ENCODE assay signal across 10 cellular contexts in genomic region chr11:123429336-123429735, GRCh38. TPM values are rescaled to one million over a fixed set of nuclear protein-coding genes. Genes with fewer than 3 reads are reported as not detected.
DNase-seq lines count a peak whose midpoint lies in the region; ATAC-seq and TF ChIP-seq lines count a peak whose summit lies in the region.
"Had no signal": no experiment of that assay in that cellular context is flagged by ENCODE, and none has a peak within 500 bp of the region (broad histone marks: within the 10 kb centered on the region; RNA-seq: fewer than 3 reads in every experiment).

No MANE protein-coding gene starts in this region.

- H3K4me2 ChIP-seq in hepatocyte (peak overlapping the region; percentile 98), MM.1S (ENCODE audit: low read depth, low read length) (no peak overlapping the region)

- no peak for DNase-seq in stimulated activated naive CD8-positive, alpha-beta T cell treated with anti-CD3 and anti-CD28 coated beads, Interleukin-15, Interleukin-2, amounts not matched to agents 100 U/mL and 50 U/mL, for 24 hours
- DNase-seq in activated CD4-positive, alpha-beta memory T cell treated with anti-CD3 and anti-CD28 coated beads for 36 hours, result no peak
- no peak for DNase-seq in hepatocyte (ENCODE audit: low spot score)
- no peak for DNase-seq in stimulated activated CD8-positive, alpha-beta memory T cell treated with anti-CD3 and anti-CD28 coated beads, Interleukin-4, amount 100 ng/mL, for 48 hours
- DNase-seq in NK-92 (lab: John Stamatoyannopoulos, UW; ENCODE audit: unreplicated experiment), result no peak
- no peak for DNase-seq in MM.1S
- no peak for DNase-seq in WERI-Rb-1
- DNase-seq: OCI-M1, pancreas had no signal

- WGBS in hepatocyte (ENCODE audit: low lambda C conversion rate, missing lambda C conversion rate), result 87% methylated on average over 5 of the region's 5 CpGs

- H3K27ac Mint-ChIP-seq in stimulated activated naive CD8-positive, alpha-beta T cell treated with anti-CD3 and anti-CD28 coated beads, Interleukin-15, Interleukin-2, amounts not matched to agents 100 ng/mL and 50 ng/mL, for 24 hours, result peak overlapping the region; percentile 11
- H3K27ac Mint-ChIP-seq in activated CD4-positive, alpha-beta memory T cell treated with anti-CD3 and anti-CD28 coated beads for 36 hours, result peak overlapping the region; percentile 82

- H3K9me2 ChIP-seq in hepatocyte (replicated peaks; ENCODE audit: insufficient read depth), result no peaks in the 10 kb centered on the region
- H3K9me2 ChIP-seq in MM.1S (replicated peaks; ENCODE audit: insufficient read depth, low read length), result no peaks in the 10 kb centered on the region

- no peaks in the 10 kb centered on the region for H3F3A ChIP-seq in MM.1S (ENCODE audit: insufficient read depth, low read length)

- CTCF ChIA-PET in activated CD4-positive, alpha-beta memory T cell treated with anti-CD3 and anti-CD28 coated beads for 36 hours (lab: Charles Lee), result interaction anchor here (1.2 to 1.6 kb wide), 3 partner anchors 9 to 24 kb away, joined by 3 to 12 read pairs (median 3); no protein-coding TSS in a partner anchor

- no peaks in the 10 kb centered on the region for H3K9me3 Mint-ChIP-seq in stimulated activated naive CD8-positive, alpha-beta T cell treated with anti-CD3 and anti-CD28 coated beads, Interleukin-15, Interleukin-2, amounts not matched to agents 100 ng/mL and 50 ng/mL, for 24 hours
- H3K9me3 Mint-ChIP-seq in activated CD4-positive, alpha-beta memory T cell treated with anti-CD3 and anti-CD28 coated beads for 36 hours, result no peaks in the 10 kb centered on the region

- no peak overlapping the region for H3K4me3 ChIP-seq in hepatocyte
- H3K4me3 ChIP-seq in MM.1S (ENCODE audit: low read length), result no peak overlapping the region
- H3K4me3 ChIP-seq in WERI-Rb-1 (ENCODE audit: low read depth, low read length), result no peak overlapping the region

- H2AFZ ChIP-seq in hepatocyte, result no peak overlapping the region
- H2AFZ ChIP-seq in MM.1S (ENCODE audit: low read length), result no peak overlapping the region

- TF ChIP-seq CTCF in hepatocyte (IDR thresholded peaks at IDR 0.05; ENCODE audit: poor library complexity) (no peak), MM.1S (IDR thresholded peaks at IDR 0.05; ENCODE audit: low read length) (no peak), WERI-Rb-1 (IDR thresholded peaks at IDR 0.05; ENCODE audit: low read depth, low read length) (no peak)

- H3K4me1 ChIP-seq in hepatocyte (ENCODE audit: insufficient read depth) (no peaks in the 10 kb centered on the region), MM.1S (ENCODE audit: low read length) (no peaks in the 10 kb centered on the region)

- no peaks in the 10 kb centered on the region for H3K36me3 ChIP-seq in hepatocyte (replicated peaks; ENCODE audit: insufficient read depth, low read depth)
- H3K36me3 ChIP-seq in MM.1S (replicated peaks; ENCODE audit: insufficient read depth, low read length), result no peaks in the 10 kb centered on the region
- H3K36me3 ChIP-seq in WERI-Rb-1, result no peaks in the 10 kb centered on the region
- H3K36me3 ChIP-seq: pancreas had no signal

- ATAC-seq in stimulated activated naive CD8-positive, alpha-beta T cell treated with anti-CD3 and anti-CD28 coated beads, Interleukin-15, Interleukin-2, amounts not matched to agents 100 U/mL and 50 U/mL, for 24 hours, result no peak

- peaks cover 36% of the 10 kb centered on the region for H3K4me1 Mint-ChIP-seq in stimulated activated naive CD8-positive, alpha-beta T cell treated with anti-CD3 and anti-CD28 coated beads, Interleukin-15, Interleukin-2, amounts not matched to agents 100 ng/mL and 50 ng/mL, for 24 hours (ENCODE audit: low read depth)
- H3K4me1 Mint-ChIP-seq in activated CD4-positive, alpha-beta memory T cell treated with anti-CD3 and anti-CD28 coated beads for 36 hours (ENCODE audit: low read depth), result peaks cover 33% of the 10 kb centered on the region

- peaks cover 10% of the 10 kb centered on the region for H3K36me3 Mint-ChIP-seq in stimulated activated naive CD8-positive, alpha-beta T cell treated with anti-CD3 and anti-CD28 coated beads, Interleukin-15, Interleukin-2, amounts not matched to agents 100 ng/mL and 50 ng/mL, for 24 hours (ENCODE audit: low read depth)
- peaks cover 15% of the 10 kb centered on the region for H3K36me3 Mint-ChIP-seq in activated CD4-positive, alpha-beta memory T cell treated with anti-CD3 and anti-CD28 coated beads for 36 hours

- no peaks in the 10 kb centered on the region for H3K9me3 ChIP-seq in hepatocyte (ENCODE audit: low read depth)
- H3K9me3 ChIP-seq in MM.1S (replicated peaks; ENCODE audit: insufficient read depth, low read length), result no peaks in the 10 kb centered on the region
- no peaks in the 10 kb centered on the region for H3K9me3 ChIP-seq in WERI-Rb-1 (ENCODE audit: severe bottlenecking)
- H3K9me3 ChIP-seq: pancreas had no signal

- H4K20me1 ChIP-seq in hepatocyte (ENCODE audit: insufficient read depth, poor library complexity, severe bottlenecking) (no peaks in the 10 kb centered on the region), MM.1S (ENCODE audit: insufficient read depth, low read length) (no peaks in the 10 kb centered on the region)

- intact Hi-C loops in activated CD4-positive, alpha-beta memory T cell treated with anti-CD3 and anti-CD28 coated beads for 36 hours (cut with micrococcal nuclease), result no loop called here

- H3K27ac ChIP-seq in hepatocyte, result peak overlapping the region; percentile 34
- no peak overlapping the region for H3K27ac ChIP-seq in MM.1S (ENCODE audit: low read length)
- no peak overlapping the region for H3K27ac ChIP-seq in WERI-Rb-1
- H3K27ac ChIP-seq: pancreas had no signal

- H3K27me3 Mint-ChIP-seq in stimulated activated naive CD8-positive, alpha-beta T cell treated with anti-CD3 and anti-CD28 coated beads, Interleukin-15, Interleukin-2, amounts not matched to agents 100 ng/mL and 50 ng/mL, for 24 hours, result peaks cover 13% of the 10 kb centered on the region
- H3K27me3 Mint-ChIP-seq in activated CD4-positive, alpha-beta memory T cell treated with anti-CD3 and anti-CD28 coated beads for 36 hours, result no peaks in the 10 kb centered on the region

- H3K79me2 ChIP-seq in hepatocyte, result no peaks in the 10 kb centered on the region
- no peaks in the 10 kb centered on the region for H3K79me2 ChIP-seq in MM.1S (ENCODE audit: low read length)

- POLR2A ChIA-PET in activated CD4-positive, alpha-beta memory T cell treated with anti-CD3 and anti-CD28 coated beads for 36 hours (lab: Charles Lee), result interaction anchor here (0.8 kb wide), 1 partner anchor 126 kb away, joined by 3 read pairs; no protein-coding TSS in a partner anchor

- H3K27me3 ChIP-seq in hepatocyte (peaks cover 12% of the 10 kb centered on the region), MM.1S (replicated peaks; ENCODE audit: insufficient read depth, low read length) (peaks cover 17% of the 10 kb centered on the region), WERI-Rb-1 (ENCODE audit: insufficient read depth, low read depth, severe bottlenecking) (no peaks in the 10 kb centered on the region)

- H3K9ac ChIP-seq in MM.1S (ENCODE audit: low read length), result no peak overlapping the region

- H3K4me3 Mint-ChIP-seq in stimulated activated naive CD8-positive, alpha-beta T cell treated with anti-CD3 and anti-CD28 coated beads, Interleukin-15, Interleukin-2, amounts not matched to agents 100 ng/mL and 50 ng/mL, for 24 hours, result peak overlapping the region; percentile 85
- peak overlapping the region; percentile 85 for H3K4me3 Mint-ChIP-seq in activated CD4-positive, alpha-beta memory T cell treated with anti-CD3 and anti-CD28 coated beads for 36 hours

RNA-seq across cellular contexts. Expression of gene GRAMD1B, which starts 0.7 kb away (rescaled TPM):
- 10 to 100 TPM; 36.8 to 39.0 TPM for total RNA-seq in activated CD4-positive, alpha-beta memory T cell treated with anti-CD3 and anti-CD28 coated beads for 36 hours
- total RNA-seq in hepatocyte, result 18.3 and 20.4 TPM in 2 replicates
- polyA plus RNA-seq in hepatocyte, result 8.2 and 9.0 TPM in 2 replicates
